ENCODE assay signal across 23 cellular contexts in the genomic region with DNA sequence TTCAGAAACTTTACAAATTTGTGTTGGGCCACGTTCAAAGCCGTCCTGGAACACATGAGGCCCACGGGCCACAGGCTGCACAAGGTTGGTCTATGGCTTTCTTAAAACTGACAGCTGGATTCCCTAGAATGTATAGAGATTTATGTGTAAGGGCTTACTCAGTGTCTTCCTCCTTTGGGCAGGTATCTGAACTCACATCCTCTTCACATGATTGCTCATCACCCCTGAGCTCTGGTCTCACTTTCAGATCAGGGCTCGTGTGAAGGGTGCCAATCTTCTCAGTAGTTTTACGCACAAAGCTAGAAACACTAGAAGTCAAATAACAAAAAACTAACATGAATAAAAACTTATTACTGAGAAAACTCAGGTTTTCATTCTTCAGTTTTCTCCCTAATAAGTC. TPM values are rescaled to one million over a fixed set of nuclear protein-coding genes. Genes with fewer than 3 reads are reported as not detected.
A peak's percentile ranks its signal among the peaks of the same experiment; 100 is the strongest.
DNase-seq lines count a peak whose midpoint lies in the region; ATAC-seq, FAIRE-seq and TF ChIP-seq lines count a peak whose summit lies in the region.
"Had no signal": no experiment of that assay in that cellular context is flagged by ENCODE, and none has a peak within 500 bp of the region (broad histone marks: within the 10 kb centered on the region; RNA-seq: fewer than 3 reads in every experiment).

No MANE protein-coding gene starts in this region.

- no peaks in the 10 kb centered on the region for H3K9me3 ChIP-seq in kidney (ENCODE audit: control insufficient read depth in 1 of 2, low read length in 2 of 2)
- H3K9me3 ChIP-seq: gastrocnemius medialis, pancreas had no signal

- peak; percentile 77 for ATAC-seq in GM18511 (IDR thresholded peaks at IDR 0.05; ENCODE audit: unreplicated experiment)
- ATAC-seq in GM21423 (IDR thresholded peaks at IDR 0.05; ENCODE audit: unreplicated experiment), result peak; percentile 69
- ATAC-seq in HG03460 (IDR thresholded peaks at IDR 0.05; ENCODE audit: unreplicated experiment), result peak; percentile 84
- ATAC-seq: gastrocnemius medialis; K562; left cardiac atrium; naive thymus-derived CD8-positive, alpha-beta T cell; pancreas; PC-3; sciatic nerve had no signal

- H3K4me3 ChIP-seq in kidney (ENCODE audit: low read length in 2 of 2), result no peak overlapping the region
- H3K4me3 ChIP-seq: gastrocnemius medialis, K562, pancreas had no signal

- peak; percentile 80 for FAIRE-seq in GM12891 (lab: Jason Lieb, UNC)
- no peak for FAIRE-seq in kidney (lab: Jason Lieb, UNC)
- FAIRE-seq: K562, pancreas had no signal

- intact Hi-C loops in kidney (cut with DNase I), result no loop called here

- DNase-seq in GM12891 (ENCODE audit: insufficient read length, low spot score), result no peak
- DNase-seq in kidney, result no peak
- no peak for DNase-seq in SKM-1 treated with dmso at 0.1 percent for 144 hours (lab: John Stamatoyannopoulos, UW; ENCODE audit: unreplicated experiment)
- no peak for DNase-seq in stimulated activated CD4-positive, alpha-beta T cell treated with anti-CD3 and anti-CD28 coated beads, Interleukin-12 subunit alpha, Interleukin-12 subunit beta, amount 100 ng/mL, for 4 hours
- DNase-seq: activated gamma-delta T cell; AML-193; effector CD4-positive, alpha-beta T cell; gastrocnemius medialis; H9; left cardiac atrium; mesendoderm; naive thymus-derived CD8-positive, alpha-beta T cell; NCI-H748 treated with DMSO at 0.1 percent for 48 hours; pancreas; PC-3; trophoblast cell had no signal

- no peak for TF ChIP-seq POLR2A in GM12891 (IDR thresholded peaks at IDR 0.05; ENCODE audit: low read depth, low read length)

- peaks cover 24 to 52% of the 10 kb centered on the region in 2 donors for H3K36me3 ChIP-seq in kidney (ENCODE audit: control insufficient read depth in 1 of 2, insufficient read depth in 2 of 2, low read length in 2 of 2)

- no peaks in the 10 kb centered on the region for H3K4me1 ChIP-seq in kidney (ENCODE audit: control insufficient read depth in 1 of 2, insufficient read depth in 1 of 2, low read depth in 1 of 2, low read length in 2 of 2)
- H3K4me1 ChIP-seq: gastrocnemius medialis, pancreas had no signal

- H3K27ac ChIP-seq in kidney (ENCODE audit: low read depth in 2 of 2, low read length in 2 of 2), result no peak overlapping the region
- H3K27ac ChIP-seq: gastrocnemius medialis, pancreas had no signal

- H3K9ac ChIP-seq in kidney (ENCODE audit: low read length in 2 of 2), result no peak overlapping the region

- no peak for TF ChIP-seq CTCF in kidney (IDR thresholded peaks at IDR 0.05; ENCODE audit: borderline replicate concordance, extremely low read depth, insufficient read depth)

TF ChIP-seq in GM12891, 5 proteins besides CTCF, POLR2A, EP300 and RAD21:
- TF ChIP-seq TAF1 (IDR thresholded peaks at IDR 0.05; ENCODE audit: low read depth, low read length) (no peak), PAX5 (IDR thresholded peaks at IDR 0.05; ENCODE audit: insufficient read depth, low read length, severe bottlenecking) (no peak), SPI1 (IDR thresholded peaks at IDR 0.05; ENCODE audit: low read depth, low read length) (peak; percentile 65)

RNA-seq across cellular contexts. Expression of gene HPS5, which starts 27.1 kb away (rescaled TPM):
- polyA plus RNA-seq in GM12891 (2012; ENCODE audit: low read depth, missing spikeins), result 12.1 TPM
- 17.2 TPM for total RNA-seq in kidney
- 7.7 TPM for polyA plus RNA-seq in kidney (ENCODE audit: insufficient read depth, low read depth, low replicate concordance)

RNA-seq across cellular contexts. Expression of gene GTF2H1, which starts 27.5 kb away (rescaled TPM):
- 22.0 TPM for polyA plus RNA-seq in GM12891 (2012; ENCODE audit: low read depth, missing spikeins)
- total RNA-seq in kidney, result 43.2 TPM
- polyA plus RNA-seq in kidney (ENCODE audit: insufficient read depth, low read depth, low replicate concordance), result 21.4 TPM

RNA-seq across cellular contexts. Expression of gene SAA1, which starts 28.8 kb away (rescaled TPM):
- polyA plus RNA-seq in GM12891 (2012; ENCODE audit: low read depth, missing spikeins), result not detected
- total RNA-seq in kidney, result 192 TPM
- 6.4 TPM for polyA plus RNA-seq in kidney (ENCODE audit: insufficient read depth, low read depth, low replicate concordance)
- total RNA-seq: H9; naive thymus-derived CD8-positive, alpha-beta T cell; PC-3; T-helper 2 cell treated with Interferon-gamma antibody and Interleukin-4, amounts not matched to agents 100 ng/mL and 5 ng/mL, for 36 hours had no signal
- polyA plus RNA-seq: K562; naive thymus-derived CD8-positive, alpha-beta T cell had no signal

RNA-seq across cellular contexts. Expression of gene SAA2, which starts 46.4 kb away (rescaled TPM):
- polyA plus RNA-seq in GM12891 (2012; ENCODE audit: low read depth, missing spikeins), result not detected
- 82.0 TPM for total RNA-seq in kidney
- polyA plus RNA-seq in kidney (ENCODE audit: insufficient read depth, low read depth, low replicate concordance), result 4.4 TPM
- total RNA-seq: H9; naive thymus-derived CD8-positive, alpha-beta T cell; PC-3; T-helper 2 cell treated with Interferon-gamma antibody and Interleukin-4, amounts not matched to agents 100 ng/mL and 5 ng/mL, for 36 hours had no signal
- polyA plus RNA-seq: K562; naive thymus-derived CD8-positive, alpha-beta T cell had no signal

RNA-seq across cellular contexts. Expression of gene SAA4, which starts 58.3 kb away (rescaled TPM):
- not detected for polyA plus RNA-seq in GM12891 (2012; ENCODE audit: low read depth, missing spikeins)
- total RNA-seq in kidney, result 1.3 TPM
- not detected for polyA plus RNA-seq in kidney (ENCODE audit: insufficient read depth, low read depth, low replicate concordance)
- total RNA-seq: H9; K562; naive thymus-derived CD8-positive, alpha-beta T cell; PC-3; sciatic nerve; T-helper 2 cell treated with Interferon-gamma antibody and Interleukin-4, amounts not matched to agents 100 ng/mL and 5 ng/mL, for 36 hours had no signal
- polyA plus RNA-seq: esophagus; K562; naive thymus-derived CD8-positive, alpha-beta T cell; pancreas had no signal
